18 cellular contexts compared by ENCODE assay signal in genomic region chr17:27919120-27919519, GRCh38.
"Had no signal": no experiment of that assay in that cellular context is flagged by ENCODE, and none has a peak within 500 bp of the region (broad histone marks: within the 10 kb centered on the region; RNA-seq: fewer than 3 reads in every experiment).

No MANE protein-coding gene starts in this region.

- H3K4me3 ChIP-seq: colonic mucosa, left lung, lung, prostate gland, spleen, tibial artery had no signal

- ATAC-seq: left lung; naive thymus-derived CD8-positive, alpha-beta T cell; stimulated activated naive CD8-positive, alpha-beta T cell treated with anti-CD3 and anti-CD28 coated beads, Interleukin-15, Interleukin-2, amounts not matched to agents 100 U/mL and 50 U/mL, for 24 hours had no signal

- DNase-seq: activated CD4-positive, alpha-beta memory T cell treated with anti-CD3 and anti-CD28 coated beads for 36 hours; activated CD4-positive, alpha-beta T cell treated with anti-CD3 and anti-CD28 coated beads for 4 hours; activated CD4-positive, CD25-positive, alpha-beta regulatory T cell; activated naive CD4-positive, alpha-beta T cell treated with Interleukin-2 at 50 U/mL for 16 hours; activated naive CD8-positive, alpha-beta T cell treated with anti-CD3 and anti-CD28 coated beads for 36 hours; activated T-cell treated with anti-CD3 and anti-CD28 coated beads, Interleukin-2, amount 50 U/mL, for 48 hours; amygdala; colonic mucosa; foreskin fibroblast; left lung; naive thymus-derived CD8-positive, alpha-beta T cell; spleen; stimulated activated CD4-positive, alpha-beta T cell treated with anti-CD3 and anti-CD28 coated beads, Interleukin-4, amount 100 ng/mL, for 24 hours; stimulated activated naive CD8-positive, alpha-beta T cell treated with anti-CD3 and anti-CD28 coated beads, Interleukin-15, Interleukin-2, amounts not matched to agents 100 U/mL and 50 U/mL, for 24 hours; T1000; tibial artery had no signal
